1 cellular context compared by ENCODE assay signal in the genomic region with DNA sequence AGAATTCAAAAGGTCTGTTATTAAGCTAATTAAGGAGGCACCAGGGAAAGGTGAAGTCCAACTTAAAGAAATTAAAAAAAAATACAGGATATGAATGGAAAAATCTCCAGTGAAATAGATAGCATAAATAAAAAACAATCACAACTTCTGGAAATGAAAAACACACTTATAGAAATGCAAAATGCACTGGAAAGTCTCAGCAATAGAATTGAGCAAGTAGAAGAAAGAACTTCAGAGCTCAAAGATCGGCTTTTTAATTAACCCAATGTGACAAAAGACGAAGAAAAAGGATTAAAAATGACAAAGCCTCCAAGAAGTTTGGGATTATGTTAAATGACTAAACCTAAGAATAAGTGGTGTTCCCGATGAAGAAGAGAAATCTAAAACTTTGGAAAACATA.
A peak's percentile ranks its signal among the peaks of the same experiment; 100 is the strongest.
TF ChIP-seq lines count a peak whose summit lies in the region.

No MANE protein-coding gene starts in this region.

TF ChIP-seq in K562, 482 proteins besides CTCF, POLR2A, EP300 and RAD21:
- TF ChIP-seq ZNF280A (IDR thresholded peaks at IDR 0.05; ENCODE audit: low read depth, partially characterized antibody) = peak; percentile 61
- TF ChIP-seq TRIM28 (IDR thresholded peaks at IDR 0.05) = peak; percentile 68
TF ChIP-seq in K562: peak in this region for 2; not testable (repeated sequence) for 480.
